23 cellular contexts compared by ENCODE assay signal in the genomic region with DNA sequence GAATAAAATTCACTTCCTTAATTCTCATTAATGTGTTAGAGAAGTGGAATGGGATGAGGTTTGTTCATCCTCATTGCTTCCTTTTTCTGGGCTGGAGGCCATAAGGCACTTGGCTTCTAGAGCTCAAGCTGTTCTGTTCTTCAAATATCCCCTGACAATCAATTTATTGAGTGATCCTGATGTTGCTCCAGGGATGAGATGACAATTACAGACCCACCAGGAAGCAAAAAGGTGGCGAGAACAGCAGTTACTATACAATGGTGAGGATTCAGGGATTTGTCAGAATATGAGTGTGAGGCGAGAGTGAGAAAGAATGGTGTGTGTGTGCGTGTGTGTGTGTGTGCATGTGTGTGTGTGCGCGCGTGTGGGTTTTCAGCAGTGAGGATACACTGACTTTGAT.
"Had no signal": no experiment of that assay in that cellular context is flagged by ENCODE, and none has a peak within 500 bp of the region (broad histone marks: within the 10 kb centered on the region; RNA-seq: fewer than 3 reads in every experiment).

No MANE protein-coding gene starts in this region.

- H3K27ac Mint-ChIP-seq: activated CD4-positive, alpha-beta memory T cell treated with anti-CD3 and anti-CD28 coated beads, Interleukin-2, amount 10 ng/mL, durations not matched to agents 7 days and 5 days; activated CD4-positive, alpha-beta T cell treated with anti-CD3 and anti-CD28 coated beads, Interleukin-2, amount 10 ng/mL, durations not matched to agents 7 days and 5 days; activated naive CD4-positive, alpha-beta T cell treated with anti-CD3 and anti-CD28 coated beads, Interleukin-2, amount 10 ng/mL, durations not matched to agents 7 days and 5 days; activated T-cell treated with anti-CD3 and anti-CD28 coated beads, Interleukin-2, amount 50 U/mL, for 24 hours; memory B cell; natural killer cell treated with Interleukin-12 subunit alpha and Interleukin-12 subunit beta and Interleukin-15 and Interleukin-18, amount 100 ng/mL, for 72 hours; stimulated activated effector memory CD8-positive, alpha-beta T cell treated with anti-CD3 and anti-CD28 coated beads, Interleukin-12 subunit alpha, Interleukin-12 subunit beta, amount 100 ng/mL, for 72 hours; stimulated activated naive CD8-positive, alpha-beta T cell treated with anti-CD3 and anti-CD28 coated beads, Interleukin-15, Interleukin-2, amounts not matched to agents 100 ng/mL and 50 ng/mL, for 24 hours; WTC11 had no signal

- H3K36me3 Mint-ChIP-seq: activated naive CD4-positive, alpha-beta T cell treated with anti-CD3 and anti-CD28 coated beads, Interleukin-2, amount 10 ng/mL, durations not matched to agents 7 days and 5 days; memory B cell; natural killer cell treated with Interleukin-12 subunit alpha and Interleukin-12 subunit beta and Interleukin-15 and Interleukin-18, amount 100 ng/mL, for 72 hours; stimulated activated effector memory CD8-positive, alpha-beta T cell treated with anti-CD3 and anti-CD28 coated beads, Interleukin-12 subunit alpha, Interleukin-12 subunit beta, amount 100 ng/mL, for 72 hours; WTC11 had no signal

- H3K4me3 Mint-ChIP-seq: activated CD4-positive, alpha-beta memory T cell treated with anti-CD3 and anti-CD28 coated beads, Interleukin-2, amount 10 ng/mL, durations not matched to agents 7 days and 5 days; activated CD4-positive, alpha-beta T cell treated with anti-CD3 and anti-CD28 coated beads, Interleukin-2, amount 10 ng/mL, durations not matched to agents 7 days and 5 days; activated naive CD4-positive, alpha-beta T cell treated with anti-CD3 and anti-CD28 coated beads, Interleukin-2, amount 10 ng/mL, durations not matched to agents 7 days and 5 days; activated T-cell treated with anti-CD3 and anti-CD28 coated beads, Interleukin-2, amount 50 U/mL, for 24 hours; memory B cell; natural killer cell treated with Interleukin-12 subunit alpha and Interleukin-12 subunit beta and Interleukin-15 and Interleukin-18, amount 100 ng/mL, for 72 hours; stimulated activated effector memory CD8-positive, alpha-beta T cell treated with anti-CD3 and anti-CD28 coated beads, Interleukin-12 subunit alpha, Interleukin-12 subunit beta, amount 100 ng/mL, for 72 hours; stimulated activated naive CD8-positive, alpha-beta T cell treated with anti-CD3 and anti-CD28 coated beads, Interleukin-15, Interleukin-2, amounts not matched to agents 100 ng/mL and 50 ng/mL, for 24 hours; WTC11 had no signal

- H3K4me1 Mint-ChIP-seq: activated CD4-positive, alpha-beta memory T cell treated with anti-CD3 and anti-CD28 coated beads, Interleukin-2, amount 10 ng/mL, durations not matched to agents 7 days and 5 days; activated CD4-positive, alpha-beta T cell treated with anti-CD3 and anti-CD28 coated beads, Interleukin-2, amount 10 ng/mL, durations not matched to agents 7 days and 5 days; activated naive CD4-positive, alpha-beta T cell treated with anti-CD3 and anti-CD28 coated beads, Interleukin-2, amount 10 ng/mL, durations not matched to agents 7 days and 5 days; stimulated activated effector memory CD8-positive, alpha-beta T cell treated with anti-CD3 and anti-CD28 coated beads, Interleukin-12 subunit alpha, Interleukin-12 subunit beta, amount 100 ng/mL, for 72 hours; WTC11 had no signal

- ATAC-seq: esophagus mucosa; heart right ventricle; natural killer cell treated with Interleukin-12 subunit alpha and Interleukin-12 subunit beta and Interleukin-15 and Interleukin-18, amount 100 ng/mL, for 72 hours; sciatic nerve; stimulated activated effector memory CD8-positive, alpha-beta T cell treated with anti-CD3 and anti-CD28 coated beads, Interleukin-12 subunit alpha, Interleukin-12 subunit beta, amount 100 ng/mL, for 72 hours; WTC11 had no signal

- H3K4me3 ChIP-seq: heart right ventricle, thoracic aorta had no signal

- H3K27me3 Mint-ChIP-seq: activated CD4-positive, alpha-beta memory T cell treated with anti-CD3 and anti-CD28 coated beads, Interleukin-2, amount 10 ng/mL, durations not matched to agents 7 days and 5 days; activated CD4-positive, alpha-beta T cell treated with anti-CD3 and anti-CD28 coated beads, Interleukin-2, amount 10 ng/mL, durations not matched to agents 7 days and 5 days; activated naive CD4-positive, alpha-beta T cell treated with anti-CD3 and anti-CD28 coated beads, Interleukin-2, amount 10 ng/mL, durations not matched to agents 7 days and 5 days; activated T-cell treated with anti-CD3 and anti-CD28 coated beads, Interleukin-2, amount 50 U/mL, for 24 hours; natural killer cell treated with Interleukin-12 subunit alpha and Interleukin-12 subunit beta and Interleukin-15 and Interleukin-18, amount 100 ng/mL, for 72 hours; stimulated activated naive CD8-positive, alpha-beta T cell treated with anti-CD3 and anti-CD28 coated beads, Interleukin-15, Interleukin-2, amounts not matched to agents 100 ng/mL and 50 ng/mL, for 24 hours had no signal

- H3K36me3 ChIP-seq: heart right ventricle, thoracic aorta had no signal

- H3K4me1 ChIP-seq: heart right ventricle had no signal

- H3K9me3 ChIP-seq: thoracic aorta had no signal

- H3K9me3 Mint-ChIP-seq: activated CD4-positive, alpha-beta memory T cell treated with anti-CD3 and anti-CD28 coated beads, Interleukin-2, amount 10 ng/mL, durations not matched to agents 7 days and 5 days; activated CD4-positive, alpha-beta T cell treated with anti-CD3 and anti-CD28 coated beads, Interleukin-2, amount 10 ng/mL, durations not matched to agents 7 days and 5 days; activated naive CD4-positive, alpha-beta T cell treated with anti-CD3 and anti-CD28 coated beads, Interleukin-2, amount 10 ng/mL, durations not matched to agents 7 days and 5 days; activated T-cell treated with anti-CD3 and anti-CD28 coated beads, Interleukin-2, amount 50 U/mL, for 24 hours; memory B cell; natural killer cell treated with Interleukin-12 subunit alpha and Interleukin-12 subunit beta and Interleukin-15 and Interleukin-18, amount 100 ng/mL, for 72 hours; stimulated activated effector memory CD8-positive, alpha-beta T cell treated with anti-CD3 and anti-CD28 coated beads, Interleukin-12 subunit alpha, Interleukin-12 subunit beta, amount 100 ng/mL, for 72 hours; stimulated activated naive CD8-positive, alpha-beta T cell treated with anti-CD3 and anti-CD28 coated beads, Interleukin-15, Interleukin-2, amounts not matched to agents 100 ng/mL and 50 ng/mL, for 24 hours; WTC11 had no signal

- DNase-seq: activated CD4-positive, alpha-beta memory T cell treated with anti-CD3 and anti-CD28 coated beads, Interleukin-2, amount 10 ng/mL, durations not matched to agents 7 days and 5 days; activated CD4-positive, alpha-beta T cell treated with anti-CD3 and anti-CD28 coated beads for 1 hour; activated CD4-positive, alpha-beta T cell treated with anti-CD3 and anti-CD28 coated beads, Interleukin-2, amount 10 ng/mL, durations not matched to agents 7 days and 5 days; activated CD8-positive, alpha-beta memory T cell treated with anti-CD3 and anti-CD28 coated beads, Interleukin-2, amount 50 U/mL, for 48 hours; activated gamma-delta T cell; activated naive CD4-positive, alpha-beta T cell treated with anti-CD3 and anti-CD28 coated beads, Interleukin-2, amount 10 ng/mL, durations not matched to agents 7 days and 5 days; activated T-cell treated with anti-CD3 and anti-CD28 coated beads, Interleukin-2, amount 50 U/mL, for 24 hours; amniotic stem cell; caudate nucleus; foreskin fibroblast; heart right ventricle; small intestine; stimulated activated CD4-positive, alpha-beta T cell treated with anti-CD3 and anti-CD28 coated beads, Interleukin-4, amount 100 ng/mL, for 24 hours; T1000; trophoblast cell had no signal

- H3K27ac ChIP-seq: heart right ventricle, thoracic aorta had no signal
